Comparison of ENCODE assay signal across 8 cellular contexts in the genomic region with DNA sequence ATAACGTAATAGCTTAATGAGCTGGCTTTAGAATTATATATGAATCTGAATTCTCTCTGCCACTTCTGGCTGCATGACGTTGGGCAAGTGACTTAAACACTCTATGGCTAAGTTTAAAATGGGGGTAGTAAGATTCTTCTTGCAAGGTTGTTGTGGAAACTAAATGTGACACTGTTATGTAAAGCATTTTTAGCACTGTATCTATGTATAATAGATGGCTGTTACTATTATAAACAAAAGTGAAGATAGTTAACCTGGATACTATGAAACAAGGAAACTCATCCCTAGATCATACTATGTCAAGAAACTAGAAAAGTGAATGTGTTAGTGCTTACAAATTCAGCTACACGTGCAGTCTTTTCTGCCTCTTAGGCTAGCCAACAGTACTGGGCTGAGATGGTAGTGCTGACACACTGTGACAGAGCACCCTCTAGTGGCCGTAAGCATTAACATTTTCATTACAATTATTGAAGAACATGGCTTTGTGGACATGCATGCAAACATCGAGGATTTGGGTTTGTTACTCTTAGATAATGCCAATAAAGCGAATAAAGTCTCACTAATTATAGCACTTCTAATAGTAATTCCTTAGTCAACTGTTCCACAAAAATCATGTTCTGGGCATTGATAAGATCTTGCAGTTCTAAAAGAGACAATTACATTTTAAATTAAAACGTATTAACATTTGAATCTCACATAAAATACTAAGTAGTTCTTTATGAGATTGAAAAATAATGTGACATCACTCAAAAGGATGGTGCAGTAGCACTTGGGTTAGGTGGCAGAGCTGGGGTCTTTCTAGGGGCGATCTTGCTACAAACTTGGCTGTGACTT. TPM values are rescaled to one million over a fixed set of nuclear protein-coding genes. Genes with fewer than 3 reads are reported as not detected.
DNase-seq lines count a peak whose midpoint lies in the region; ATAC-seq and TF ChIP-seq lines count a peak whose summit lies in the region.

No MANE protein-coding gene starts in this region.

- H3K9me3 Mint-ChIP-seq in activated CD8-positive, alpha-beta memory T cell treated with anti-CD3 and anti-CD28 coated beads, Interleukin-2, amount 10 ng/mL, durations not matched to agents 7 days and 5 days (ENCODE audit: low read depth) = no peaks in the 10 kb centered on the region
- H3K9me3 Mint-ChIP-seq in natural killer cell treated with Interleukin-12 subunit alpha and Interleukin-12 subunit beta and Interleukin-15 and Interleukin-18, amount 100 ng/mL, for 72 hours = no peaks in the 10 kb centered on the region

- no peaks in the 10 kb centered on the region for H3K9me3 ChIP-seq in esophagus muscularis mucosa

- H3K4me3 Mint-ChIP-seq in activated CD8-positive, alpha-beta memory T cell treated with anti-CD3 and anti-CD28 coated beads, Interleukin-2, amount 10 ng/mL, durations not matched to agents 7 days and 5 days = no peak overlapping the region
- no peak overlapping the region for H3K4me3 Mint-ChIP-seq in natural killer cell treated with Interleukin-12 subunit alpha and Interleukin-12 subunit beta and Interleukin-15 and Interleukin-18, amount 100 ng/mL, for 72 hours

- H3K27me3 ChIP-seq in esophagus muscularis mucosa = no peaks in the 10 kb centered on the region

- 39% methylated on average over 8 of the region's 8 CpGs for WGBS in esophagus muscularis mucosa

- peaks cover 0 to 25% (median 16%) of the 10 kb centered on the region in 4 donors for H3K36me3 ChIP-seq in esophagus muscularis mucosa

- ATAC-seq in GM21423 (IDR thresholded peaks at IDR 0.05; ENCODE audit: unreplicated experiment) = peak; percentile 79
- ATAC-seq in activated CD8-positive, alpha-beta memory T cell treated with anti-CD3 and anti-CD28 coated beads, Interleukin-2, amount 10 ng/mL, durations not matched to agents 7 days and 5 days = peak; percentile 92
- ATAC-seq in natural killer cell treated with Interleukin-12 subunit alpha and Interleukin-12 subunit beta and Interleukin-15 and Interleukin-18, amount 100 ng/mL, for 72 hours = peak; percentile 76 to 81

- no peak for TF ChIP-seq POLR2A in esophagus muscularis mucosa (IDR thresholded peaks at IDR 0.05; ENCODE audit: low read depth)

- H3K27ac ChIP-seq in esophagus muscularis mucosa (replicated peaks in 1 of 4) = no peak overlapping the region

- peaks cover 8% of the 10 kb centered on the region for H3K36me3 Mint-ChIP-seq in activated CD8-positive, alpha-beta memory T cell treated with anti-CD3 and anti-CD28 coated beads, Interleukin-2, amount 10 ng/mL, durations not matched to agents 7 days and 5 days
- H3K36me3 Mint-ChIP-seq in natural killer cell treated with Interleukin-12 subunit alpha and Interleukin-12 subunit beta and Interleukin-15 and Interleukin-18, amount 100 ng/mL, for 72 hours = peaks cover 6% of the 10 kb centered on the region

- H3K4me1 Mint-ChIP-seq in activated CD8-positive, alpha-beta memory T cell treated with anti-CD3 and anti-CD28 coated beads, Interleukin-2, amount 10 ng/mL, durations not matched to agents 7 days and 5 days = peaks cover 16% of the 10 kb centered on the region
- H3K4me1 Mint-ChIP-seq in natural killer cell treated with Interleukin-12 subunit alpha and Interleukin-12 subunit beta and Interleukin-15 and Interleukin-18, amount 100 ng/mL, for 72 hours (ENCODE audit: low read depth in 2 of 2) = peaks cover 14 to 18% of the 10 kb centered on the region in 2 donors

- DNase-seq in DMS53 treated with DMSO at 0.1 percent for 48 hours (lab: John Stamatoyannopoulos, UW; ENCODE audit: unreplicated experiment) = peak; percentile 92
- peak; percentile 77 for DNase-seq in HT-29 (ENCODE audit: low spot score)
- DNase-seq in NOMO-1 (lab: John Stamatoyannopoulos, UW; ENCODE audit: unreplicated experiment in 2 of 2) = peak; percentile 59 to 75
- DNase-seq in activated CD8-positive, alpha-beta memory T cell treated with anti-CD3 and anti-CD28 coated beads, Interleukin-2, amount 10 ng/mL, durations not matched to agents 7 days and 5 days = peak; percentile 72
- DNase-seq in esophagus muscularis mucosa (ENCODE audit: extremely low spot score) = no peak
- no peak for DNase-seq in natural killer cell treated with Interleukin-12 subunit alpha and Interleukin-12 subunit beta and Interleukin-15 and Interleukin-18, amount 100 ng/mL, for 72 hours (ENCODE audit: low spot score)
- DNase-seq in superior temporal gyrus (ENCODE audit: extremely low spot score) = peak; percentile 96

- no peak overlapping the region for H3K4me3 ChIP-seq in esophagus muscularis mucosa

- CTCF ChIA-PET in activated CD8-positive, alpha-beta memory T cell treated with anti-CD3 and anti-CD28 coated beads, Interleukin-2, amount 10 ng/mL, durations not matched to agents 7 days and 5 days (lab: Charles Lee) = interaction anchor here (0.7 to 4.9 kb wide), 14 partner anchors 9 to 1107 kb away, joined by 3 to 48 read pairs (median 4); partner anchors contain the start of gene OMA1

- peaks cover 0 to 16% (median 11%) of the 10 kb centered on the region in 4 donors for H3K4me1 ChIP-seq in esophagus muscularis mucosa

- H3K27me3 Mint-ChIP-seq in activated CD8-positive, alpha-beta memory T cell treated with anti-CD3 and anti-CD28 coated beads, Interleukin-2, amount 10 ng/mL, durations not matched to agents 7 days and 5 days = no peaks in the 10 kb centered on the region
- no peaks in the 10 kb centered on the region for H3K27me3 Mint-ChIP-seq in natural killer cell treated with Interleukin-12 subunit alpha and Interleukin-12 subunit beta and Interleukin-15 and Interleukin-18, amount 100 ng/mL, for 72 hours

- intact Hi-C loops in esophagus muscularis mucosa (cut with DNase I) = loop anchor here (2.0 to 10.0 kb wide), 2 partner anchors 108 to 136 kb away; partner anchors contain the start of gene OMA1

- H3K27ac Mint-ChIP-seq in activated CD8-positive, alpha-beta memory T cell treated with anti-CD3 and anti-CD28 coated beads, Interleukin-2, amount 10 ng/mL, durations not matched to agents 7 days and 5 days = no peak overlapping the region
- no peak overlapping the region for H3K27ac Mint-ChIP-seq in natural killer cell treated with Interleukin-12 subunit alpha and Interleukin-12 subunit beta and Interleukin-15 and Interleukin-18, amount 100 ng/mL, for 72 hours

- no peak for TF ChIP-seq EP300 in esophagus muscularis mucosa (IDR thresholded peaks at IDR 0.05)

- peak; percentile 80 to 85 (median 82) for TF ChIP-seq CTCF in esophagus muscularis mucosa (IDR thresholded peaks at IDR 0.05)

RNA-seq across cellular contexts. Expression of gene MYSM1, which starts 47.3 kb away (rescaled TPM):
- total RNA-seq in HT-29 (2014; rRNA removed; shearing (Covaris generic)) = 4.7 and 10.5 TPM in 2 replicates
- total RNA-seq in activated CD8-positive, alpha-beta memory T cell treated with anti-CD3 and anti-CD28 coated beads, Interleukin-2, amount 10 ng/mL, durations not matched to agents 7 days and 5 days = 10 to 100 TPM; 45.3 to 60.5 TPM
- total RNA-seq in esophagus muscularis mucosa = 10 to 100 TPM in 3 of 4 donors, 1 to 10 TPM in 1; 9.3 to 17.1 (median 14.0) TPM
- total RNA-seq in natural killer cell treated with Interleukin-12 subunit alpha and Interleukin-12 subunit beta and Interleukin-15 and Interleukin-18, amount 100 ng/mL, for 72 hours = 10 to 100 TPM; 42.1 to 58.4 TPM

Comparison
In these comparisons a context has a peak if more than half of its experiments do, and no peak if none do; other contexts are left out.
1. DNase-seq: peak in DMS53 treated with DMSO at 0.1 percent for 48 hours (single experiment), HT-29 (single experiment), NOMO-1 (2 of 2), activated CD8-positive, alpha-beta memory T cell treated with anti-CD3 and anti-CD28 coated beads, Interleukin-2, amount 10 ng/mL, durations not matched to agents 7 days and 5 days (single experiment) and superior temporal gyrus (single experiment); none in esophagus muscularis mucosa (single experiment) and natural killer cell treated with Interleukin-12 subunit alpha and Interleukin-12 subunit beta and Interleukin-15 and Interleukin-18, amount 100 ng/mL, for 72 hours (single experiment).
2. Peak in every context shown above with its lines, with median percentiles within 50 percentile points of each other: ATAC-seq.